9 cellular contexts compared by ENCODE assay signal in genomic region chr10:60817135-60817805, GRCh38. TPM values are rescaled to one million over a fixed set of nuclear protein-coding genes. Genes with fewer than 3 reads are reported as not detected.
DNase-seq lines count a peak whose midpoint lies in the region; ATAC-seq, FAIRE-seq and TF ChIP-seq lines count a peak whose summit lies in the region.
"Had no signal": no experiment of that assay in that cellular context is flagged by ENCODE, and none has a peak within 500 bp of the region (broad histone marks: within the 10 kb centered on the region; RNA-seq: fewer than 3 reads in every experiment).

No MANE protein-coding gene starts in this region.

- no peaks in the 10 kb centered on the region for H3K36me3 Mint-ChIP-seq in astrocyte (ENCODE audit: low read depth, unreplicated experiment)
- H3K36me3 Mint-ChIP-seq: activated naive CD8-positive, alpha-beta T cell treated with anti-CD3 and anti-CD28 coated beads for 36 hours had no signal

- H3K27ac Mint-ChIP-seq in astrocyte (ENCODE audit: unreplicated experiment), result peak overlapping the region; percentile 76
- H3K27ac Mint-ChIP-seq: activated naive CD8-positive, alpha-beta T cell treated with anti-CD3 and anti-CD28 coated beads for 36 hours had no signal

- H3K27me3 Mint-ChIP-seq in astrocyte (ENCODE audit: low read depth, unreplicated experiment), result no peaks in the 10 kb centered on the region

- peaks cover 36% of the 10 kb centered on the region for H3F3A ChIP-seq in smooth muscle cell (ENCODE audit: low read depth)

- no peaks in the 10 kb centered on the region for H3K9me3 Mint-ChIP-seq in astrocyte (ENCODE audit: unreplicated experiment)
- H3K9me3 Mint-ChIP-seq: activated naive CD8-positive, alpha-beta T cell treated with anti-CD3 and anti-CD28 coated beads for 36 hours had no signal

- H3K27ac ChIP-seq in astrocyte (ENCODE audit: low read depth, low read length) (no peak overlapping the region), smooth muscle cell (ENCODE audit: low read depth) (peak overlapping the region; percentile 97)

- TF ChIP-seq POLR2A in GM12891 (IDR thresholded peaks at IDR 0.05; ENCODE audit: low read depth, low read length), result no peak

- H3K4me2 ChIP-seq in astrocyte (ENCODE audit: low read length) (peak overlapping the region; percentile 6), smooth muscle cell (peak overlapping the region; percentile 78)

- no peaks in the 10 kb centered on the region for H3K27me3 ChIP-seq in astrocyte (ENCODE audit: insufficient read depth, low read length)
- no peaks in the 10 kb centered on the region for H3K27me3 ChIP-seq in smooth muscle cell (ENCODE audit: low read depth)

- no peaks in the 10 kb centered on the region for H4K20me1 ChIP-seq in astrocyte (ENCODE audit: insufficient read depth, low read length)
- no peaks in the 10 kb centered on the region for H4K20me1 ChIP-seq in smooth muscle cell (ENCODE audit: low read depth)

- no peak for DNase-seq in GM12891 (ENCODE audit: insufficient read length, low spot score)
- DNase-seq in astrocyte (ENCODE audit: low read depth), result peak; percentile 47
- DNase-seq in smooth muscle cell (lab: John Stamatoyannopoulos, UW; ENCODE audit: unreplicated experiment), result no peak
- DNase-seq in amniotic stem cell (lab: John Stamatoyannopoulos, UW), result no peak
- DNase-seq: activated naive CD8-positive, alpha-beta T cell treated with anti-CD3 and anti-CD28 coated beads for 36 hours had no signal

- H3K36me3 ChIP-seq in astrocyte (ENCODE audit: insufficient read depth, low read length) (no peaks in the 10 kb centered on the region), smooth muscle cell (ENCODE audit: low read depth) (no peaks in the 10 kb centered on the region)

- FAIRE-seq in GM12891 (lab: Jason Lieb, UNC) (no peak), astrocyte (lab: Jason Lieb, UNC) (no peak), islet of Langerhans (lab: Jason Lieb, UNC) (peak; percentile 13)

- no peak overlapping the region for H2AFZ ChIP-seq in astrocyte (ENCODE audit: low read depth, low read length)
- peak overlapping the region; percentile 23 for H2AFZ ChIP-seq in smooth muscle cell (ENCODE audit: low read depth)

- H3K4me1 Mint-ChIP-seq in astrocyte (ENCODE audit: low read depth, unreplicated experiment), result peaks cover 50% of the 10 kb centered on the region

- TF ChIP-seq CTCF in astrocyte (IDR thresholded peaks at IDR 0.05; ENCODE audit: insufficient read depth, low read depth, low read length), result no peak
- TF ChIP-seq CTCF in smooth muscle cell (IDR thresholded peaks at IDR 0.05; ENCODE audit: borderline replicate concordance, insufficient read depth, poor library complexity, severe bottlenecking), result no peak

- H3K9ac ChIP-seq in astrocyte (ENCODE audit: low read length) (no peak overlapping the region), smooth muscle cell (ENCODE audit: low read depth) (peak overlapping the region; percentile 7)

- H3K4me1 ChIP-seq in astrocyte (ENCODE audit: insufficient read depth, low read length), result peaks cover 30% of the 10 kb centered on the region
- peaks cover 30% of the 10 kb centered on the region for H3K4me1 ChIP-seq in smooth muscle cell (ENCODE audit: low read depth)

- no peak overlapping the region for H3K4me3 Mint-ChIP-seq in astrocyte (ENCODE audit: unreplicated experiment)
- H3K4me3 Mint-ChIP-seq: activated naive CD8-positive, alpha-beta T cell treated with anti-CD3 and anti-CD28 coated beads for 36 hours had no signal

- H3K9me3 ChIP-seq in astrocyte (ENCODE audit: insufficient read depth, low read depth, low read length), result no peaks in the 10 kb centered on the region
- H3K9me3 ChIP-seq in smooth muscle cell (replicated peaks; ENCODE audit: low read depth), result no peaks in the 10 kb centered on the region

- 24% methylated on average over 5 of the region's 5 CpGs for WGBS in smooth muscle cell (ENCODE audit: low lambda C conversion rate)

- H3K4me3 ChIP-seq in astrocyte (ENCODE audit: insufficient read depth, low read depth, low read length), result no peak overlapping the region
- H3K4me3 ChIP-seq in smooth muscle cell, result no peak overlapping the region

- ATAC-seq in GM19035 (IDR thresholded peaks at IDR 0.05; ENCODE audit: unreplicated experiment) (no peak), HG02678 (IDR thresholded peaks at IDR 0.05; ENCODE audit: unreplicated experiment) (no peak), GM21619 (IDR thresholded peaks at IDR 0.05; ENCODE audit: unreplicated experiment) (no peak)

- H3K79me2 ChIP-seq in astrocyte (ENCODE audit: insufficient read depth, low read length) (no peaks in the 10 kb centered on the region), smooth muscle cell (ENCODE audit: low read depth) (no peaks in the 10 kb centered on the region)

TF ChIP-seq in GM12891, 5 proteins besides CTCF, POLR2A, EP300 and RAD21:
- peak; percentile 48 for TF ChIP-seq SPI1 (IDR thresholded peaks at IDR 0.05; ENCODE audit: low read depth, low read length)
- TF ChIP-seq POLR2AphosphoS5 (IDR thresholded peaks at IDR 0.05; ENCODE audit: low read depth, low read length), result no peak

RNA-seq across cellular contexts. Expression of gene CDK1, which starts 39.0 kb away (rescaled TPM):
- polyA plus RNA-seq in GM12891 (2012; ENCODE audit: low read depth, missing spikeins), result 54.0 TPM
- total RNA-seq in astrocyte, result 4.1 and 6.6 TPM in 2 replicates
- 55.3 and 56.5 TPM in 2 replicates for total RNA-seq in smooth muscle cell
- 44.0 and 46.6 TPM in 2 replicates for polyA plus RNA-seq in smooth muscle cell
